ENCODE assay signal across 24 cellular contexts in the genomic region with DNA sequence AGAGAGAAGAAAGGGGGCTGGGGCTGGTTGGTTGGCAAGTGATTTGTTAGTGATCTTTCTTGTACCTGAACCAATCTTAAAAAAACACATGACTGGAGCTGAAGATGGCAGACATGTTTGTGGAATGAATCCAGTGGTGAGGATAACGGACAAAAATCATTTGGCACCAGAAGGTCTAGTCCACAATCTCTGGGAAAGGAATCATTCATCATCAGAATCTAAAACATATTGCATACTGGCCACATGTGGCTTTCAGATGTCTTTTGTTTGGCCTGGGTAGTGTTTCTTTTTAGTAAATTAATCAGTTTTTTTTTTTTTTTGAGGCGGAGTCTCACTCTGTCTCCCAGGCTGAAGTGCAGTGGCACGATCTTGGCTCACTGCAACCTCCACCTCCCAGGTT.
"Had no signal": no experiment of that assay in that cellular context is flagged by ENCODE, and none has a peak within 500 bp of the region (broad histone marks: within the 10 kb centered on the region; RNA-seq: fewer than 3 reads in every experiment).

No MANE protein-coding gene starts in this region.

- H3K36me3 ChIP-seq: breast epithelium, MG63 had no signal

- H3K4me1 ChIP-seq: breast epithelium had no signal

- H3K27ac ChIP-seq: breast epithelium had no signal

- ATAC-seq: activated CD4-positive, CD25-positive, alpha-beta regulatory T cell treated with anti-CD3 and anti-CD28 coated beads, Interleukin-2, amount 50 U/mL, for 24 hours; activated CD8-positive, alpha-beta T cell treated with anti-CD3 and anti-CD28 coated beads, Interleukin-2, amount 10 ng/mL, durations not matched to agents 7 days and 5 days; Panc1; Right ventricle myocardium inferior had no signal

- H3K9me3 ChIP-seq: breast epithelium, MG63 had no signal

- H3K27me3 ChIP-seq: breast epithelium, MG63 had no signal

- H3K4me3 ChIP-seq: breast epithelium, MG63 had no signal

- DNase-seq: activated CD4-positive, alpha-beta T cell treated with anti-CD3 and anti-CD28 coated beads for 4 hours; activated CD8-positive, alpha-beta memory T cell treated with anti-CD3 and anti-CD28 coated beads, Interleukin-2, amount 50 U/mL, for 48 hours; activated CD8-positive, alpha-beta T cell treated with anti-CD3 and anti-CD28 coated beads, Interleukin-2, amount 10 ng/mL, durations not matched to agents 7 days and 5 days; activated effector memory CD4-positive, alpha-beta T cell treated with Interleukin-2 at 50 U/mL for 16 hours; activated naive CD4-positive, alpha-beta T cell; activated T-cell treated with anti-CD3 and anti-CD28 coated beads, Interleukin-2, amount 50 U/mL, for 1 hour; aorta; caudate nucleus; MG63; MV-4-11; NCI-H1092 treated with DMSO at 0.1 percent for 48 hours; NCI-H1417 treated with DMSO at 0.1 percent for 48 hours; NCI-H1694 treated with DMSO at 0.1 percent for 48 hours; NCI-H2029 treated with DMSO at 0.1 percent for 48 hours; NCI-H345; NCI-H510A; NCI-H69; NK-92 treated with Interleukin-12 subunit alpha and Interleukin-12 subunit beta, amount 100 ng/mL, for 24 hours; OCI-M1; RPMI8226 had no signal
